Comparison of ENCODE assay signal across 8 cellular contexts in genomic region chr11:64306876-64307622, GRCh38. TPM values are rescaled to one million over a fixed set of nuclear protein-coding genes. Genes with fewer than 3 reads are reported as not detected.
A peak's percentile ranks its signal among the peaks of the same experiment; 100 is the strongest.
DNase-seq lines count a peak whose midpoint lies in the region; ATAC-seq, FAIRE-seq and TF ChIP-seq lines count a peak whose summit lies in the region.

No MANE protein-coding gene starts in this region.

- H3K4me3 ChIP-seq in A549 (peak overlapping the region; percentile 73), HUES64 (ENCODE audit: low read length) (peak overlapping the region; percentile 80), choroid plexus epithelial cell (ENCODE audit: low read depth, low read length) (peak overlapping the region; percentile 74), mononuclear cell (ENCODE audit: low read length) (peak overlapping the region; percentile 62), lower leg skin (ENCODE audit: low read depth, poor library complexity, severe bottlenecking) (no peak overlapping the region)

- H3K27me3 ChIP-seq in HUES64 (ENCODE audit: insufficient read depth, low read length), result no peaks in the 10 kb centered on the region
- H3K27me3 ChIP-seq in mononuclear cell (ENCODE audit: insufficient read depth, low read length), result no peaks in the 10 kb centered on the region

- no peak for TF ChIP-seq EP300 in A549 (IDR thresholded peaks at IDR 0.05)

- POLR2A ChIA-PET in A549 (lab: Yijun Ruan, JAX), result interaction anchor here (1.0 to 1.2 kb wide), 2 partner anchors 25 to 48 kb away, joined by 3 read pairs; no protein-coding TSS in a partner anchor

- TF ChIP-seq POLR2A in A549 (IDR thresholded peaks at IDR 0.05; ENCODE audit: low read length), result no peak
- no peak for TF ChIP-seq POLR2A in lower leg skin (IDR thresholded peaks at IDR 0.05)

- peaks cover 6% of the 10 kb centered on the region; the same call in 1 of the 2 replicates for H3K36me3 ChIP-seq in HUES64 (ENCODE audit: insufficient read depth, low read length)

- peaks cover 20% of the 10 kb centered on the region for H3K4me1 ChIP-seq in A549
- peaks cover 7% of the 10 kb centered on the region; the same call in 1 of the 2 replicates for H3K4me1 ChIP-seq in HUES64 (ENCODE audit: insufficient read depth, low read length)
- H3K4me1 ChIP-seq in mononuclear cell (ENCODE audit: insufficient read depth, low read length), result peaks cover 27% of the 10 kb centered on the region

- peak; percentile 18 to 46 for DNase-seq in A549 (ENCODE audit: low read depth in 1 of 2, low spot score in 1 of 2)
- no peak for DNase-seq in choroid plexus epithelial cell (ENCODE audit: low read depth)
- DNase-seq in NCI-H1105 treated with DMSO at 0.1 percent for 48 hours (lab: John Stamatoyannopoulos, UW), result no peak
- no peak for DNase-seq in CD1c-positive myeloid dendritic cell (ENCODE audit: extremely low spot score)
- no peak for DNase-seq in lower leg skin (ENCODE audit: low spot score in 2 of 2)

- CTCF ChIA-PET in A549 (lab: Yijun Ruan, JAX), result interaction anchor here (0.7 to 20.7 kb wide), 7 partner anchors 8 to 346 kb away, joined by 3 to 996 read pairs (median 68); partner anchors contain the start of genes BAD, CCDC88B, FKBP2 and GPR137

- WGBS in A549 (ENCODE audit: missing lambda C conversion rate), result 78% methylated on average over 14 of the region's 15 CpGs
- WGBS in HUES64, result 85% methylated on average over 15 of the region's 15 CpGs
- 41 to 74% methylated on average over 6 to 13 of the region's 15 CpGs for WGBS in lower leg skin, 2 donors

- H3K9me3 ChIP-seq in A549, result no peaks in the 10 kb centered on the region
- no peaks in the 10 kb centered on the region for H3K9me3 ChIP-seq in HUES64 (ENCODE audit: insufficient read depth, low read depth, low read length)
- H3K9me3 ChIP-seq in mononuclear cell (ENCODE audit: low read depth, low read length), result no peaks in the 10 kb centered on the region

- TF ChIP-seq CTCF in A549 (IDR thresholded peaks at IDR 0.05) (no peak), choroid plexus epithelial cell (conservative IDR thresholded peaks at IDR 0.05; ENCODE audit: low read depth, low read length) (no peak), lower leg skin (IDR thresholded peaks at IDR 0.05) (no peak)

- TF ChIP-seq RAD21 in A549 (conservative IDR thresholded peaks at IDR 0.05 in 1 of 2, IDR thresholded peaks at IDR 0.05 in 1 of 2), result no peak

- H3K4me2 ChIP-seq in A549, result peak overlapping the region; percentile 99

- FAIRE-seq in A549 (lab: Jason Lieb, UNC), result no peak

- peak overlapping the region; percentile 85 to 94 for H3K27ac ChIP-seq in A549
- no peak overlapping the region for H3K27ac ChIP-seq in HUES64 (ENCODE audit: low read depth, low read length)

- ATAC-seq in A549 (no peak), GM18868 (IDR thresholded peaks at IDR 0.05; ENCODE audit: unreplicated experiment) (no peak)

- intact Hi-C loops in lower leg skin (cut with DNase I; ENCODE audit: low total_unique reads), result no loop called here

- peak overlapping the region; percentile 75 for H3K9ac ChIP-seq in HUES64 (ENCODE audit: low read depth, low read length)

TF ChIP-seq in A549, 52 proteins besides CTCF, POLR2A, EP300 and RAD21:
- TF ChIP-seq CBX8 (IDR thresholded peaks at IDR 0.05) (no peak), ESRRA (IDR thresholded peaks at IDR 0.05; ENCODE audit: borderline replicate concordance, low read length) (no peak), HOXB13 (CRISPR knock-in tag; IDR thresholded peaks at IDR 0.05; ENCODE audit: low read depth) (no peak), CEBPB (IDR thresholded peaks at IDR 0.05) (peak in 1 of 2 experiments; percentile 32; a peak in 1 of 4 replicates)

RNA-seq across cellular contexts. Expression of gene ESRRA, which starts 1.7 kb away (rescaled TPM):
- polyA plus RNA-seq in A549 (2011; rRNA removed) (13.9 and 15.2 TPM in 2 replicates), A549 (2017; fragmentation: RNase III; extraction: RNeasy Plus Mini Kit Qiagen cat#74134 plus additional on column Dnase treatment) (30.9 to 35.5 TPM (median 33.5 TPM) in 3 replicates)
- 30.4 and 39.1 TPM in 2 replicates for polyA plus RNA-seq in A549 (2012; cell fraction: cytosol; rRNA removed)
- 43.3 and 53.6 TPM in 2 replicates for polyA plus RNA-seq in A549 (2012; cell fraction: nucleus; rRNA removed)
- 11.4 and 19.0 TPM in 2 replicates for polyA minus RNA-seq in A549 (2011; rRNA and poly(A)+ RNA removed)
- 21.4 TPM for polyA plus RNA-seq in HUES64 (2013, experiment 1 of 2)
- polyA plus RNA-seq in HUES64 (2013, experiment 2 of 2), result 17.6 TPM
- total RNA-seq in mononuclear cell (8.5 TPM), lower leg skin (100 to 1,000 TPM in 2 of 4 donors, 10 to 100 TPM in 2; 49.2 to 108 (median 79.3) TPM)

RNA-seq across cellular contexts. Expression of gene CATSPERZ, which starts 6.9 kb away (rescaled TPM):
- 1.9 TPM in 2 replicates for polyA plus RNA-seq in A549 (2011; rRNA removed)
- polyA plus RNA-seq in A549 (2012; cell fraction: cytosol; rRNA removed), result 5.9 TPM in 2 replicates
- 1.7 and 4.2 TPM in 2 replicates for polyA plus RNA-seq in A549 (2012; cell fraction: nucleus; rRNA removed)
- 3.4 to 4.7 TPM (median 4.1 TPM) in 3 replicates for polyA plus RNA-seq in A549 (2017; fragmentation: RNase III; extraction: RNeasy Plus Mini Kit Qiagen cat#74134 plus additional on column Dnase treatment)
- not detected in 2 replicates for polyA minus RNA-seq in A549 (2011; rRNA and poly(A)+ RNA removed)
- not detected for polyA plus RNA-seq in HUES64 (2013, experiment 1 of 2)
- 0.44 TPM for polyA plus RNA-seq in HUES64 (2013, experiment 2 of 2)
- total RNA-seq in mononuclear cell, result not detected
- not detected for total RNA-seq in lower leg skin

RNA-seq across cellular contexts. Expression of gene TRMT112, which starts 10.3 kb away (rescaled TPM):
- polyA plus RNA-seq in A549 (2011; rRNA removed), result 305 and 363 TPM in 2 replicates
- 405 and 507 TPM in 2 replicates for polyA plus RNA-seq in A549 (2012; cell fraction: cytosol; rRNA removed)
- 233 and 467 TPM in 2 replicates for polyA plus RNA-seq in A549 (2012; cell fraction: nucleus; rRNA removed)
- polyA plus RNA-seq in A549 (2017; fragmentation: RNase III; extraction: RNeasy Plus Mini Kit Qiagen cat#74134 plus additional on column Dnase treatment), result 424 to 447 TPM (median 440 TPM) in 3 replicates
- 74.2 and 84.5 TPM in 2 replicates for polyA minus RNA-seq in A549 (2011; rRNA and poly(A)+ RNA removed)
- polyA plus RNA-seq in HUES64 (2013, experiment 1 of 2), result 232 TPM
- polyA plus RNA-seq in HUES64 (2013, experiment 2 of 2), result 226 TPM
- total RNA-seq in mononuclear cell, result 62.1 TPM
- 100 to 1,000 TPM; 199 to 356 (median 255) TPM for total RNA-seq in lower leg skin

RNA-seq across cellular contexts. Expression of gene PRDX5, which starts 10.9 kb away (rescaled TPM):
- polyA plus RNA-seq in A549 (2011; rRNA removed) (305 and 377 TPM in 2 replicates), A549 (2017; fragmentation: RNase III; extraction: RNeasy Plus Mini Kit Qiagen cat#74134 plus additional on column Dnase treatment) (442 to 500 TPM (median 491 TPM) in 3 replicates)
- 572 and 685 TPM in 2 replicates for polyA plus RNA-seq in A549 (2012; cell fraction: cytosol; rRNA removed)
- 250 and 325 TPM in 2 replicates for polyA plus RNA-seq in A549 (2012; cell fraction: nucleus; rRNA removed)
- polyA minus RNA-seq in A549 (2011; rRNA and poly(A)+ RNA removed), result 81.0 and 91.2 TPM in 2 replicates
- polyA plus RNA-seq in HUES64 (2013, experiment 1 of 2), result 174 TPM
- 178 TPM for polyA plus RNA-seq in HUES64 (2013, experiment 2 of 2)
- total RNA-seq in mononuclear cell (42.5 TPM), lower leg skin (100 to 1,000 TPM; 170 to 284 (median 215) TPM)

RNA-seq across cellular contexts. Expression of gene KCNK4, which starts 15.9 kb away (rescaled TPM):
- polyA plus RNA-seq in A549 (2011; rRNA removed) (not detected in 2 replicates), A549 (2017; fragmentation: RNase III; extraction: RNeasy Plus Mini Kit Qiagen cat#74134 plus additional on column Dnase treatment) (0.12 to 0.28 TPM (median 0.17 TPM) in 3 replicates)
- polyA plus RNA-seq in A549 (2012; cell fraction: cytosol; rRNA removed), result 0.06 TPM in 1 of 2 replicates, not detected in the other
- 0.41 and 0.42 TPM in 2 replicates for polyA plus RNA-seq in A549 (2012; cell fraction: nucleus; rRNA removed)
- not detected in 2 replicates for polyA minus RNA-seq in A549 (2011; rRNA and poly(A)+ RNA removed)
- not detected for polyA plus RNA-seq in HUES64 (2013, experiment 1 of 2)
- not detected for polyA plus RNA-seq in HUES64 (2013, experiment 2 of 2)
- total RNA-seq in mononuclear cell (not detected), lower leg skin (not detected)

Comparison
In these comparisons a context has a peak if more than half of its experiments do, and no peak if none do; other contexts are left out.
1. DNase-seq: peak in A549 (2 of 2); none in choroid plexus epithelial cell (single experiment), NCI-H1105 treated with DMSO at 0.1 percent for 48 hours (single experiment), CD1c-positive myeloid dendritic cell (single experiment) and lower leg skin (0 of 2).